12 cellular contexts compared by ENCODE assay signal in the genomic region with DNA sequence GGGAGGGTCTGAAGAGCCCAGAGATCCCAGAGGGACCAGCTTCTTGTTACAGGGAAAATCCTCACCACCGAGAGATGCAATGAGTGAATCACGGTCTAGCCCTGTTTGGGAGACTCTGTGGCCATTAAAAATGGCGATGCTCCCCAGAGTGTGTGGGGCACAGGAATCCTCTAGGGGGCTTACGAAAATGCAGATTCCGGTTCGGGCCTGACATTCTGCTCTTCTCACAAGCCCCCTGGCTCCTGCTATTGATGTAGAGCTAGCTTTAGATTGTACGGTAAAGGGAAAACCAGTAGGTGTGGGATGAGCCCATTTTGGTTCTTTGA. TPM values are rescaled to one million over a fixed set of nuclear protein-coding genes. Genes with fewer than 3 reads are reported as not detected.
DNase-seq lines count a peak whose midpoint lies in the region; ATAC-seq and TF ChIP-seq lines count a peak whose summit lies in the region.
"Had no signal": no experiment of that assay in that cellular context is flagged by ENCODE, and none has a peak within 500 bp of the region (broad histone marks: within the 10 kb centered on the region; RNA-seq: fewer than 3 reads in every experiment).

No MANE protein-coding gene starts in this region.

- peaks cover 45% of the 10 kb centered on the region for H3K27me3 ChIP-seq in BLaER1

- no peaks in the 10 kb centered on the region for H4K20me1 ChIP-seq in BLaER1

- H3K4me3 Mint-ChIP-seq in dendritic cell treated with granulocyte-macrophage colony-stimulating factor and Interleukin-4, amounts not matched to agents 40 ng/mL and 50 ng/mL, for 4 days, result peak overlapping the region; percentile 81
- peak overlapping the region; percentile 79 for H3K4me3 Mint-ChIP-seq in nephron progenitor cell
- no peak overlapping the region for H3K4me3 Mint-ChIP-seq in natural killer cell

- H3K36me3 Mint-ChIP-seq in dendritic cell treated with granulocyte-macrophage colony-stimulating factor and Interleukin-4, amounts not matched to agents 40 ng/mL and 50 ng/mL, for 4 days (ENCODE audit: low read depth), result no peaks in the 10 kb centered on the region
- no peaks in the 10 kb centered on the region for H3K36me3 Mint-ChIP-seq in nephron progenitor cell (ENCODE audit: low read depth)
- no peaks in the 10 kb centered on the region for H3K36me3 Mint-ChIP-seq in natural killer cell

- no peaks in the 10 kb centered on the region for H3K36me3 ChIP-seq in BLaER1

- intact Hi-C loops in dendritic cell treated with granulocyte-macrophage colony-stimulating factor and Interleukin-4, amounts not matched to agents 40 ng/mL and 50 ng/mL, for 4 days (cut with micrococcal nuclease), result no loop called here
- intact Hi-C loops in natural killer cell (cut with micrococcal nuclease), result no loop called here

- peaks cover 21% of the 10 kb centered on the region for H3K27me3 Mint-ChIP-seq in dendritic cell treated with granulocyte-macrophage colony-stimulating factor and Interleukin-4, amounts not matched to agents 40 ng/mL and 50 ng/mL, for 4 days
- H3K27me3 Mint-ChIP-seq in nephron progenitor cell (ENCODE audit: low read depth, poor library complexity), result peaks cover 83% of the 10 kb centered on the region
- H3K27me3 Mint-ChIP-seq in natural killer cell (ENCODE audit: low read depth in 2 of 2), result peaks cover 32 to 41% of the 10 kb centered on the region in 2 donors

- H3K4me3 ChIP-seq in BLaER1, result peak overlapping the region; percentile 77

- peak overlapping the region; percentile 99 for H3K27ac Mint-ChIP-seq in dendritic cell treated with granulocyte-macrophage colony-stimulating factor and Interleukin-4, amounts not matched to agents 40 ng/mL and 50 ng/mL, for 4 days
- H3K27ac Mint-ChIP-seq in nephron progenitor cell (no peak overlapping the region), natural killer cell (no peak overlapping the region)

- no peak overlapping the region for H3K27ac ChIP-seq in BLaER1
- H3K27ac ChIP-seq: HL-60 had no signal

- peaks cover 46% of the 10 kb centered on the region for H3K4me1 Mint-ChIP-seq in dendritic cell treated with granulocyte-macrophage colony-stimulating factor and Interleukin-4, amounts not matched to agents 40 ng/mL and 50 ng/mL, for 4 days (ENCODE audit: low read depth)
- H3K4me1 Mint-ChIP-seq in nephron progenitor cell (peaks cover 13% of the 10 kb centered on the region), natural killer cell (peaks cover 0 to 13% of the 10 kb centered on the region in 2 donors)

- H3K9me3 ChIP-seq in BLaER1, result no peaks in the 10 kb centered on the region

- peak overlapping the region; percentile 97 for H3K4me2 ChIP-seq in BLaER1

- peaks cover 21% of the 10 kb centered on the region for H3K4me1 ChIP-seq in BLaER1

- TF ChIP-seq CTCF in nephron progenitor cell (IDR thresholded peaks at IDR 0.05) (peak; percentile 9), natural killer cell (IDR thresholded peaks at IDR 0.05) (no peak)

- ATAC-seq in natural killer cell, result no peak
- no peak for ATAC-seq in GM21825 (IDR thresholded peaks at IDR 0.05; ENCODE audit: unreplicated experiment)
- ATAC-seq in GM18867 (IDR thresholded peaks at IDR 0.05; ENCODE audit: unreplicated experiment), result no peak
- no peak for ATAC-seq in GM21576 (IDR thresholded peaks at IDR 0.05; ENCODE audit: unreplicated experiment)

- H3K9ac ChIP-seq in BLaER1, result no peak overlapping the region; the same call in 1 of the 2 replicates

- DNase-seq in LHCN-M2 (ENCODE audit: low read depth), result peak; percentile 38
- no peak for DNase-seq in nephron progenitor cell
- no peak for DNase-seq in natural killer cell
- DNase-seq: activated CD4-positive, alpha-beta T cell treated with anti-CD3 and anti-CD28 coated beads for 48 hours; GF-D8 had no signal

- H3K9me3 Mint-ChIP-seq in dendritic cell treated with granulocyte-macrophage colony-stimulating factor and Interleukin-4, amounts not matched to agents 40 ng/mL and 50 ng/mL, for 4 days, result no peaks in the 10 kb centered on the region
- H3K9me3 Mint-ChIP-seq in nephron progenitor cell, result no peaks in the 10 kb centered on the region
- no peaks in the 10 kb centered on the region for H3K9me3 Mint-ChIP-seq in natural killer cell

RNA-seq across cellular contexts. Expression of a gene that starts 35.5 kb away (rescaled TPM):
- 2.5 and 4.2 TPM in 2 replicates for total RNA-seq in LHCN-M2 (2014; rRNA removed)
- polyA plus RNA-seq in LHCN-M2 (2012), result 3.9 TPM
- total RNA-seq in natural killer cell, result not detected
- total RNA-seq: pulmonary artery endothelial cell had no signal
